24 cellular contexts compared by ENCODE assay signal in the genomic region with DNA sequence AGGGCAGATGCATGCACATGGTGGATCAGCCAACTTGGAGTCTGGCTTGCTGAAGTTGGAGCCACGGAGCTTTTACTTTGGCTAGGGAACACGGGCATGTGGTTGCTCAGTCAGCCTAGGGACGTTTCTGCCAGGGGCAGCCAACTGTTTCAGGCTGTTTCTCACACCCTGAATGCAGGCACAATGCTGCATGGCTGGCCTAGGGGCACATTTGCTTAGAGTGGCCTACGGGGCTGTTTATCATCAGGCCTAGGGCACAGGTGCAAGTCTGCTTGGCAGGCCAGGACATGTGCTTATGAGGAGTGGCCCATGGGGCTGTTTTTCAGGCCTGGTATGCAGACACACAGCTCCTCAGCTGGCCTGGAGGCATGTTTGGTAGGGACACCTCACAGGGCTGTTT.
A peak's percentile ranks its signal among the peaks of the same experiment; 100 is the strongest.
DNase-seq lines count a peak whose midpoint lies in the region; FAIRE-seq and TF ChIP-seq lines count a peak whose summit lies in the region.
"Had no signal": no experiment of that assay in that cellular context is flagged by ENCODE, and none has a peak within 500 bp of the region (broad histone marks: within the 10 kb centered on the region; RNA-seq: fewer than 3 reads in every experiment).

No MANE protein-coding gene starts in this region.

- no peak for TF ChIP-seq EP300 in tibial nerve (IDR thresholded peaks at IDR 0.05)

- H3K27me3 ChIP-seq in left ventricle myocardium inferior (ENCODE audit: low read depth) (no peaks in the 10 kb centered on the region), right atrium auricular region (no peaks in the 10 kb centered on the region), tibial nerve (no peaks in the 10 kb centered on the region), H7 (ENCODE audit: control insufficient read depth, insufficient read depth, low read length) (no peaks in the 10 kb centered on the region)
- H3K27me3 ChIP-seq: BLaER1 treated with 17β-estradiol and CSF1 and Interleukin-3, amounts not matched to agents 10 nM and 100 nM had no signal

- no peaks in the 10 kb centered on the region for H3K9me3 ChIP-seq in left ventricle myocardium inferior (replicated peaks)
- H3K9me3 ChIP-seq in right atrium auricular region: no peaks in the 10 kb centered on the region
- no peaks in the 10 kb centered on the region for H3K9me3 ChIP-seq in tibial nerve
- H3K9me3 ChIP-seq: A549 had no signal

- H3K4me3 ChIP-seq in left ventricle myocardium inferior (no peak overlapping the region), right atrium auricular region (no peak overlapping the region), tibial nerve (no peak overlapping the region), H7 (ENCODE audit: insufficient read depth, low read depth, low read length) (no peak overlapping the region)
- H3K4me3 ChIP-seq: A549; BLaER1 treated with 17β-estradiol and CSF1 and Interleukin-3, amounts not matched to agents 10 nM and 100 nM; GM23338 had no signal

- TF ChIP-seq POLR2A in tibial nerve (IDR thresholded peaks at IDR 0.05): no peak

- H3K36me3 ChIP-seq in left ventricle myocardium inferior (peaks cover 16% of the 10 kb centered on the region), right atrium auricular region (no peaks in the 10 kb centered on the region), tibial nerve (peaks cover 0 to 26% (median 0%) of the 10 kb centered on the region in 3 donors), H7 (replicated peaks; ENCODE audit: control insufficient read depth, insufficient read depth, low read length) (no peaks in the 10 kb centered on the region)

- peak overlapping the region; percentile 21 for H3K27ac ChIP-seq in left ventricle myocardium inferior (replicated peaks)
- H3K27ac ChIP-seq in right atrium auricular region: no peak overlapping the region
- peak overlapping the region; percentile 32 for H3K27ac ChIP-seq in caudate nucleus (ENCODE audit: low read depth, low read length)
- peak overlapping the region in 1 of 4 donors; percentile 25 for H3K27ac ChIP-seq in tibial nerve
- H3K27ac ChIP-seq: A549; BLaER1 treated with 17β-estradiol and CSF1 and Interleukin-3, amounts not matched to agents 10 nM and 100 nM had no signal

- 75 to 78% methylated on average over 3 to 4 of the region's 4 CpGs for WGBS in tibial nerve, 2 donors

- TF ChIP-seq CTCF in left ventricle myocardium inferior (IDR thresholded peaks at IDR 0.05; ENCODE audit: borderline replicate concordance) (no peak), right atrium auricular region (IDR thresholded peaks at IDR 0.05) (no peak), tibial nerve (IDR thresholded peaks at IDR 0.05) (no peak)

- intact Hi-C loops in left ventricle myocardium inferior (cut with micrococcal nuclease): no loop called here

- H3K4me1 ChIP-seq in left ventricle myocardium inferior: peaks cover 36% of the 10 kb centered on the region
- H3K4me1 ChIP-seq in right atrium auricular region: peaks cover 0 to 41% of the 10 kb centered on the region in 2 donors
- H3K4me1 ChIP-seq in tibial nerve: peaks cover 0 to 50% (median 3%) of the 10 kb centered on the region in 4 donors

- DNase-seq in left ventricle myocardium inferior (no peak), right atrium auricular region (ENCODE audit: low spot score) (no peak), caudate nucleus (lab: John Stamatoyannopoulos, UW) (no peak), myocyte (ENCODE audit: low read depth) (peak; percentile 99), urothelium cell line (ENCODE audit: low spot score) (no peak), tibial nerve (ENCODE audit: low spot score in 2 of 2) (no peak), NOMO-1 (lab: John Stamatoyannopoulos, UW; ENCODE audit: unreplicated experiment in 2 of 2) (no peak), H7 (no peak)
- DNase-seq: activated CD4-positive, alpha-beta T cell treated with anti-CD3 and anti-CD28 coated beads, Interleukin-2, amount 10 ng/mL, durations not matched to agents 7 days and 5 days; activated CD8-positive, alpha-beta memory T cell treated with anti-CD3 and anti-CD28 coated beads, Interleukin-2, amount 50 U/mL, for 48 hours; amygdala; foreskin melanocyte; left colon; NCI-H1105; NCI-H2081; NCI-H524; retina; SHP77 treated with DMSO at 0.1 percent for 48 hours; stimulated activated naive CD4-positive, alpha-beta T cell treated with Interleukin-2 at 50 U/mL for 16 hours; T-helper 1 cell had no signal

- FAIRE-seq in urothelium cell line (lab: Jason Lieb, UNC): peak; percentile 50
- FAIRE-seq: A549, D721Med had no signal

Comparison
In these comparisons a context has a peak if more than half of its experiments do, and no peak if none do; other contexts are left out.
1. H3K27ac ChIP-seq: peak in left ventricle myocardium inferior (single experiment) and caudate nucleus (single experiment); none in right atrium auricular region (0 of 2).